ENCODE assay signal across 20 cellular contexts in genomic region chrX:130734713-130735112, GRCh38.
"Had no signal": no experiment of that assay in that cellular context is flagged by ENCODE, and none has a peak within 500 bp of the region (broad histone marks: within the 10 kb centered on the region; RNA-seq: fewer than 3 reads in every experiment).

No MANE protein-coding gene starts in this region.

- ATAC-seq: effector memory CD8-positive, alpha-beta T cell; gastroesophageal sphincter; mucosa of descending colon; naive thymus-derived CD8-positive, alpha-beta T cell; sciatic nerve; stimulated activated naive B cell treated with anti-CD40 and anti-IgM and Interleukin-4, amounts not matched to agents 10 μg/mL and 1 μg/mL and 100 μg/mL, for 72 hours; stimulated activated naive CD8-positive, alpha-beta T cell treated with anti-CD3 and anti-CD28 coated beads, Interleukin-15, amount 100 ng/mL, for 72 hours had no signal

- H3K27me3 ChIP-seq: esophagus squamous epithelium, gastroesophageal sphincter, spleen, transverse colon had no signal

- H3K4me1 ChIP-seq: esophagus squamous epithelium, gastroesophageal sphincter, psoas muscle, spleen, transverse colon had no signal

- H3K36me3 ChIP-seq: esophagus squamous epithelium, gastroesophageal sphincter, spleen, thoracic aorta, transverse colon had no signal

- H3K4me3 ChIP-seq: esophagus squamous epithelium, gastroesophageal sphincter, mucosa of descending colon, psoas muscle, spleen, thoracic aorta, transverse colon had no signal

- H3K9me3 ChIP-seq: gastroesophageal sphincter, mucosa of descending colon, thoracic aorta, transverse colon had no signal

- DNase-seq: central memory CD4-positive, alpha-beta T cell; effector memory CD8-positive, alpha-beta T cell; esophagus squamous epithelium; foreskin fibroblast; immature natural killer cell; kidney; mucosa of descending colon; naive thymus-derived CD8-positive, alpha-beta T cell; psoas muscle; retina; spleen; stimulated activated CD4-positive, alpha-beta T cell treated with anti-CD3 and anti-CD28 coated beads, Interleukin-15, amount 100 ng/mL, for 24 hours; stimulated activated CD4-positive, alpha-beta T cell treated with anti-CD3 and anti-CD28 coated beads, Interleukin-1b, Interleukin-23, amount 100 ng/mL, for 48 hours; stimulated activated CD4-positive, alpha-beta T cell treated with anti-CD3 and anti-CD28 coated beads, Interleukin-4, amount 100 ng/mL, for 24 hours; stimulated activated naive B cell treated with anti-CD40 and anti-IgM and Interleukin-4, amounts not matched to agents 10 μg/mL and 1 μg/mL and 100 μg/mL, for 72 hours; stimulated activated naive CD8-positive, alpha-beta T cell treated with anti-CD3 and anti-CD28 coated beads, Interleukin-15, amount 100 ng/mL, for 72 hours; transverse colon had no signal

- H3K27ac ChIP-seq: esophagus squamous epithelium, gastroesophageal sphincter, psoas muscle, spleen, thoracic aorta, transverse colon had no signal
